Comparison of ENCODE assay signal across 8 cellular contexts in the genomic region with DNA sequence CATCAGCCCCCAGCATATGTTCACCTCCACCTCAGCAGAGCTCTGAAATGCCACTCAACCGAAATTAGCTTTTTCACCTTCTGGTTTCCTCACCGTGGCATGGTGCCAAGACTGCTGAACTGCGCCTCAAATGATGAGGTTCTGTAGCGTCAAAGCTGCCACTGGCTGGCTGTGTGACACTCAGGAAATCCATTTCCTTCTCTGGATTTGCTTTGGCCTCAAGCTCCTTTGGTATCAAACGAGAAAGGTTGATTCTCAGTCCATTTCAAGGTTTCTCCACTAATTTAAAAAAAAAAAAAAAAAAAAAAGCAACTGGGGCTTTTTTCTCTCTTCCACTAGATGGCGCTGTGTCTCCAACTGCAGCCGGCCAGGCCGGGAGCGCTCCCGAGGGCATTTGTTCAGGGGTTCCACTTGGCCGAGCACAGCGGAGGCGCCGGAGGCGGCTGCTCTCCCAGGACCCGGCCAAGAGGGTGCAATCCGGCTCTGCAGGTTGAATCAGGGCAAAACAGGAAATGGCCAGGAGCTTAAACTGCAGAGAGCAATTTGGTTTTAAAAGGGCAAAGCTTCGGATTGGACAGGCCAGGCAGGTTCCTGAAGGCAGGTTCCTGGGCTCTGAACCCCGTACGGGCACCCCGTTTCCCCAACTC.
DNase-seq lines count a peak whose midpoint lies in the region; ATAC-seq, FAIRE-seq and TF ChIP-seq lines count a peak whose summit lies in the region.

No MANE protein-coding gene starts in this region.

- H3K9me3 Mint-ChIP-seq in central memory CD8-positive, alpha-beta T cell = no peaks in the 10 kb centered on the region

- no peak for TF ChIP-seq POLR2A in H54 (IDR thresholded peaks at IDR 0.05; ENCODE audit: low read depth, low read length)

- H3K27ac Mint-ChIP-seq in central memory CD8-positive, alpha-beta T cell (ENCODE audit: low read depth) = no peak overlapping the region

- ATAC-seq in activated CD4-positive, CD25-positive, alpha-beta regulatory T cell treated with anti-CD3 and anti-CD28 coated beads, Interleukin-2, amount 50 U/mL, for 24 hours = peak; percentile 38 to 63
- ATAC-seq in central memory CD8-positive, alpha-beta T cell (replicated peaks; ENCODE audit: extremely low read depth, poor library complexity, severe bottlenecking) = peak; percentile 46
- ATAC-seq in HG02870 (IDR thresholded peaks at IDR 0.05; ENCODE audit: unreplicated experiment) = no peak

- H3K4me1 Mint-ChIP-seq in central memory CD8-positive, alpha-beta T cell = no peaks in the 10 kb centered on the region

- peak overlapping the region; percentile 50 for H3K4me3 Mint-ChIP-seq in central memory CD8-positive, alpha-beta T cell

- H3K36me3 Mint-ChIP-seq in central memory CD8-positive, alpha-beta T cell (ENCODE audit: insufficient read depth) = peaks cover 2% of the 10 kb centered on the region

- H3K27me3 Mint-ChIP-seq in central memory CD8-positive, alpha-beta T cell = peaks cover 72% of the 10 kb centered on the region

- DNase-seq in AG08395 (ENCODE audit: low spot score) = peak; percentile 70
- DNase-seq in H54 (ENCODE audit: insufficient read length, low spot score) = peak; percentile 45
- DNase-seq in NCI-H2227 treated with DMSO at 0.1 percent for 48 hours (lab: John Stamatoyannopoulos, UW) = peak; percentile 78
- peak; percentile 28 to 36 for DNase-seq in central memory CD8-positive, alpha-beta T cell (ENCODE audit: low spot score in 2 of 2)
- peak; percentile 93 for DNase-seq in kidney glomerular epithelial cell (lab: John Stamatoyannopoulos, UW)
- DNase-seq in stimulated activated CD4-positive, alpha-beta T cell treated with anti-CD3 and anti-CD28 coated beads, Interleukin-4, amount 100 ng/mL, for 48 hours (ENCODE audit: low read depth in 2 of 2) = peak; percentile 34 to 35

- FAIRE-seq in H54 (lab: Jason Lieb, UNC) = no peak

Comparison
In these comparisons a context has a peak if more than half of its experiments do, and no peak if none do; other contexts are left out.
1. DNase-seq: peak in every context shown above with its lines; median percentile 93 in kidney glomerular epithelial cell; 78 in NCI-H2227 treated with DMSO at 0.1 percent for 48 hours; 70 in AG08395; 45 in H54; 34 in stimulated activated CD4-positive, alpha-beta T cell treated with anti-CD3 and anti-CD28 coated beads, Interleukin-4, amount 100 ng/mL, for 48 hours; 32 in central memory CD8-positive, alpha-beta T cell.